In the genomic region with DNA sequence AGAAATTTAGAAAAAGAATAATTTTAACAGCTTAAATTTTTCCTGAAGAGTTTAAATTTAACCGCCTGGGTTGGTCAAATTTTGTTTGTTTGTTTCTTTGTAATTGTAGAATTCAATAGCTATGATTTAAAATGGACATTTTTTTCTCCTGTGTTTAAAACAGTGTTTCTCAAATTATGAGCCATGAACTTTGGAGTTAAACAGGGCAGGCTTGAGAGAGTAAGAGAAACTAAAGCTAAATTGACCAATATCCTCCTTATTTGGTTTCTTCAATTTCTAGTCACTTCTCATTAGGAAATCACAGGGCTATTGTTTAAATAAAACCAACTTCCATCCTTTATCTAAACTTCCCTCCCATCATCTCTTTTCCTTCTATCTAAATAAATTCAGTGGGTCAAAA, we compare ENCODE assay signal across 25 cellular contexts. TPM values are rescaled to one million over a fixed set of nuclear protein-coding genes. Genes with fewer than 3 reads are reported as not detected.
DNase-seq lines count a peak whose midpoint lies in the region; ATAC-seq and TF ChIP-seq lines count a peak whose summit lies in the region.
"Had no signal": no experiment of that assay in that cellular context is flagged by ENCODE, and none has a peak within 500 bp of the region (broad histone marks: within the 10 kb centered on the region; RNA-seq: fewer than 3 reads in every experiment).

No MANE protein-coding gene starts in this region.

- DNase-seq in RWPE2 (ENCODE audit: low spot score) (no peak), hepatocyte (ENCODE audit: low spot score) (no peak), progenitor cell of endocrine pancreas (ENCODE audit: low spot score, unreplicated experiment) (no peak), hippocampal formation (lab: John Stamatoyannopoulos, UW) (no peak), heart left ventricle (no peak), NCI-H446 treated with DMSO at 0.1 percent for 48 hours (lab: John Stamatoyannopoulos, UW) (no peak), psoas muscle (no peak)
- DNase-seq: ACHN; CD4-positive, alpha-beta T cell; COR-L47; DMS 273 treated with DMSO at 0.1 percent for 48 hours; DMS79 treated with DMSO at 0.1 percent for 48 hours; MM.1S; NCI-H1048; NCI-H1417 treated with DMSO at 0.1 percent for 48 hours; NCI-H1930; NCI-H510A treated with DMSO at 0.1 percent for 48 hours; NCI-H748 treated with DMSO at 0.1 percent for 48 hours; PC-9; SIG-M5 had no signal

- H3K27me3 ChIP-seq in ACC112 (ENCODE audit: insufficient read depth, low read length) (no peaks in the 10 kb centered on the region), RWPE2 (ENCODE audit: insufficient read depth, poor library complexity, severe bottlenecking) (no peaks in the 10 kb centered on the region), hepatocyte (no peaks in the 10 kb centered on the region), heart left ventricle (no peaks in the 10 kb centered on the region), psoas muscle (ENCODE audit: insufficient read depth in 3 of 3, low read length in 2 of 3) (no peaks in the 10 kb centered on the region)
- H3K27me3 ChIP-seq: BLaER1 had no signal

- H3K79me2 ChIP-seq in ACC112 (ENCODE audit: control insufficient read depth, insufficient read depth, low read length, unreplicated experiment) (peaks cover 52% of the 10 kb centered on the region), hepatocyte (peaks cover 11% of the 10 kb centered on the region)

- peaks cover 3% of the 10 kb centered on the region for H3K9me3 Mint-ChIP-seq in progenitor cell of endocrine pancreas (ENCODE audit: low read depth)
- H3K9me3 Mint-ChIP-seq: CD4-positive, alpha-beta T cell had no signal

- H3K4me3 ChIP-seq in ACC112 (ENCODE audit: low read depth, low read length), result no peak overlapping the region
- H3K4me3 ChIP-seq in RWPE2 (ENCODE audit: severe bottlenecking), result no peak overlapping the region
- no peak overlapping the region for H3K4me3 ChIP-seq in hepatocyte
- no peak overlapping the region for H3K4me3 ChIP-seq in heart left ventricle
- H3K4me3 ChIP-seq in psoas muscle, result no peak overlapping the region
- H3K4me3 ChIP-seq: BLaER1, GM12878, K562, PC-9 had no signal

- TF ChIP-seq CTCF in RWPE2 (IDR thresholded peaks at IDR 0.05; ENCODE audit: poor library complexity, severe bottlenecking) (no peak), hepatocyte (IDR thresholded peaks at IDR 0.05; ENCODE audit: poor library complexity) (no peak), progenitor cell of endocrine pancreas (IDR thresholded peaks at IDR 0.05; ENCODE audit: unreplicated experiment) (no peak), heart left ventricle (IDR thresholded peaks at IDR 0.05) (no peak), psoas muscle (IDR thresholded peaks at IDR 0.05) (no peak)

- no peak for TF ChIP-seq POLR2A in heart left ventricle (IDR thresholded peaks at IDR 0.05)

- H3K36me3 ChIP-seq in ACC112 (ENCODE audit: insufficient read depth, low read length) (peaks cover 67% of the 10 kb centered on the region), RWPE2 (ENCODE audit: low read depth) (peaks cover 91% of the 10 kb centered on the region), hepatocyte (replicated peaks; ENCODE audit: insufficient read depth, low read depth) (no peaks in the 10 kb centered on the region), heart left ventricle (peaks cover 0 to 99% (median 55%) of the 10 kb centered on the region in 9 donors), psoas muscle (ENCODE audit: insufficient read depth in 1 of 2, low read depth in 1 of 2) (peaks cover 0 to 4% of the 10 kb centered on the region in 2 donors)
- H3K36me3 ChIP-seq: BLaER1 had no signal

- H3K4me3 Mint-ChIP-seq in progenitor cell of endocrine pancreas (ENCODE audit: low read depth), result no peak overlapping the region
- H3K4me3 Mint-ChIP-seq: CD4-positive, alpha-beta T cell had no signal

- no peak overlapping the region for H2AFZ ChIP-seq in ACC112 (ENCODE audit: low read length, unreplicated experiment)
- H2AFZ ChIP-seq in hepatocyte, result no peak overlapping the region
- H2AFZ ChIP-seq: PC-9 had no signal

- H3K27me3 Mint-ChIP-seq in progenitor cell of endocrine pancreas, result no peaks in the 10 kb centered on the region

- no peaks in the 10 kb centered on the region for H4K20me1 ChIP-seq in hepatocyte (ENCODE audit: insufficient read depth, poor library complexity, severe bottlenecking)
- H4K20me1 ChIP-seq: BLaER1 had no signal

- H3K4me1 ChIP-seq in ACC112 (ENCODE audit: control insufficient read depth, insufficient read depth, low read length, unreplicated experiment), result peaks cover 80% of the 10 kb centered on the region
- H3K4me1 ChIP-seq in RWPE2 (ENCODE audit: insufficient read depth, poor library complexity, severe bottlenecking), result peaks cover 18% of the 10 kb centered on the region
- peaks cover 41% of the 10 kb centered on the region for H3K4me1 ChIP-seq in hepatocyte (ENCODE audit: insufficient read depth)
- peaks cover 0 to 3% (median 0%) of the 10 kb centered on the region in 12 donors for H3K4me1 ChIP-seq in heart left ventricle
- no peaks in the 10 kb centered on the region for H3K4me1 ChIP-seq in psoas muscle
- H3K4me1 ChIP-seq: BLaER1 had no signal

- H3K27ac ChIP-seq in ACC112 (ENCODE audit: low read depth, low read length), result peak overlapping the region; percentile 85
- H3K27ac ChIP-seq in RWPE2 (ENCODE audit: poor library complexity, severe bottlenecking), result peak overlapping the region; percentile 81
- peak overlapping the region; percentile 47 for H3K27ac ChIP-seq in hepatocyte
- no peak overlapping the region for H3K27ac ChIP-seq in heart left ventricle
- no peak overlapping the region for H3K27ac ChIP-seq in psoas muscle
- H3K27ac ChIP-seq: BLaER1, PC-9, RWPE1 had no signal

- ATAC-seq in RWPE2 (ENCODE audit: low read depth) (no peak), heart left ventricle (no peak), psoas muscle (no peak)
- ATAC-seq: GM12878, K562 had no signal

- no peak overlapping the region for H3K4me2 ChIP-seq in hepatocyte
- H3K4me2 ChIP-seq: BLaER1, PC-9 had no signal

- intact Hi-C loops in heart left ventricle (cut with DNase I) (no loop called here), psoas muscle (cut with DNase I) (no loop called here)

- 97% methylated on average over 1 of the region's 1 CpG for WGBS in hepatocyte (ENCODE audit: low lambda C conversion rate, missing lambda C conversion rate)
- WGBS in heart left ventricle, 4 donors, result 98 to 99% (median 99%) methylated on average over 1 of the region's 1 CpG
- 96 to 97% (median 96%) methylated on average over 1 of the region's 1 CpG for WGBS in psoas muscle, 3 donors

- H3K36me3 Mint-ChIP-seq in progenitor cell of endocrine pancreas (ENCODE audit: insufficient read depth), result peaks cover 59% of the 10 kb centered on the region

- peaks cover 43% of the 10 kb centered on the region for H3K4me1 Mint-ChIP-seq in progenitor cell of endocrine pancreas (ENCODE audit: low read depth)

- no peaks in the 10 kb centered on the region for H3K9me2 ChIP-seq in hepatocyte (replicated peaks; ENCODE audit: insufficient read depth)

- H3K9me3 ChIP-seq in RWPE2 (ENCODE audit: severe bottlenecking) (no peaks in the 10 kb centered on the region), hepatocyte (ENCODE audit: low read depth) (no peaks in the 10 kb centered on the region), heart left ventricle (no peaks in the 10 kb centered on the region), psoas muscle (no peaks in the 10 kb centered on the region)
- H3K9me3 ChIP-seq: BLaER1 had no signal

- H3K27ac Mint-ChIP-seq in progenitor cell of endocrine pancreas, result peak overlapping the region; percentile 51
- H3K27ac Mint-ChIP-seq: CD4-positive, alpha-beta T cell had no signal

RNA-seq across cellular contexts. Expression of a gene that starts 21.9 kb away (rescaled TPM):
- total RNA-seq in hepatocyte (2,129 and 3,020 TPM in 2 replicates), progenitor cell of endocrine pancreas (2,640 and 2,744 TPM in 2 replicates), heart left ventricle (1,000 to 10,000 TPM in 1 of 9 donors, 100 to 1,000 TPM in 8; 118 to 1,418 (median 343) TPM), psoas muscle (10 to 100 TPM; 21.3 to 64.3 (median 41.7) TPM)
- polyA plus RNA-seq in hepatocyte (1,572 and 1,650 TPM in 2 replicates), heart left ventricle (100 to 1,000 TPM; 100 to 527 TPM), psoas muscle (10 to 100 TPM; 16.0 to 44.2 (median 40.3) TPM)

Comparison
In these comparisons a context has a peak if more than half of its experiments do, and no peak if none do; other contexts are left out.
1. H3K27ac ChIP-seq: peak in ACC112 (single experiment), RWPE2 (single experiment) and hepatocyte (single experiment); none in heart left ventricle (0 of 12) and psoas muscle (single experiment).